Comparison of ENCODE assay signal across 8 cellular contexts in genomic region chr2:215002500-215002899, GRCh38.
DNase-seq lines count a peak whose midpoint lies in the region; ATAC-seq and TF ChIP-seq lines count a peak whose summit lies in the region.

No MANE protein-coding gene starts in this region.

- H3K27ac ChIP-seq in SK-N-SH (ENCODE audit: low read depth in 2 of 2, low read length in 1 of 2) (no peak overlapping the region), endodermal cell (ENCODE audit: low read depth, low read length) (no peak overlapping the region)

- no peaks in the 10 kb centered on the region for H3K4me1 Mint-ChIP-seq in endodermal cell
- H3K4me1 Mint-ChIP-seq in activated T-cell treated with anti-CD3 and anti-CD28 coated beads, Interleukin-2, amount 50 U/mL, for 24 hours (ENCODE audit: low read depth): no peaks in the 10 kb centered on the region

- no peaks in the 10 kb centered on the region for H3K27me3 ChIP-seq in SK-N-SH (ENCODE audit: insufficient read depth)
- no peaks in the 10 kb centered on the region for H3K27me3 ChIP-seq in endodermal cell (ENCODE audit: control insufficient read depth, insufficient read depth, low read length, poor library complexity, severe bottlenecking)

- H3K36me3 ChIP-seq in SK-N-SH (replicated peaks in 1 of 2; ENCODE audit: control insufficient read depth in 1 of 2, insufficient read depth in 2 of 2, low read length in 1 of 2) (no peaks in the 10 kb centered on the region), endodermal cell (ENCODE audit: control insufficient read depth, insufficient read depth, low read length) (no peaks in the 10 kb centered on the region)

- POLR2A ChIA-PET in SK-N-SH (lab: Yijun Ruan, JAX): no interaction called here

- no peaks in the 10 kb centered on the region for H3K9me3 ChIP-seq in SK-N-SH
- H3K9me3 ChIP-seq in endodermal cell (ENCODE audit: control insufficient read depth, low read length): no peaks in the 10 kb centered on the region

- H3K27ac Mint-ChIP-seq in endodermal cell: no peak overlapping the region
- H3K27ac Mint-ChIP-seq in activated T-cell treated with anti-CD3 and anti-CD28 coated beads, Interleukin-2, amount 50 U/mL, for 24 hours: no peak overlapping the region

- no peaks in the 10 kb centered on the region for H3F3A ChIP-seq in SK-N-SH (replicated peaks; ENCODE audit: insufficient read depth)

- TF ChIP-seq EP300 in SK-N-SH (IDR thresholded peaks at IDR 0.05; ENCODE audit: borderline replicate concordance in 1 of 2, low read depth in 1 of 2, low read length in 1 of 2): no peak

- TF ChIP-seq RAD21 in SK-N-SH (IDR thresholded peaks at IDR 0.05; ENCODE audit: low read length): peak; percentile 63

- ATAC-seq in SK-N-SH treated with all-trans-retinoic acid at 6 μM for 48 hours: no peak
- peak; percentile 81 for ATAC-seq in HG02884 (IDR thresholded peaks at IDR 0.05; ENCODE audit: unreplicated experiment)

- H3K79me2 ChIP-seq in SK-N-SH (ENCODE audit: insufficient read depth): no peaks in the 10 kb centered on the region

- H4K20me1 ChIP-seq in SK-N-SH (ENCODE audit: insufficient read depth): no peaks in the 10 kb centered on the region

- H3K9me2 ChIP-seq in SK-N-SH: no peaks in the 10 kb centered on the region; the same call in 1 of the 2 replicates

- peaks cover 0 to 3% of the 10 kb centered on the region in 2 experiments; a peak in 1 of 4 replicates for H3K4me1 ChIP-seq in SK-N-SH (ENCODE audit: control insufficient read depth in 1 of 2, insufficient read depth in 2 of 2, low read depth in 1 of 2, low read length in 1 of 2)
- H3K4me1 ChIP-seq in endodermal cell (ENCODE audit: control insufficient read depth, insufficient read depth, low read length): no peaks in the 10 kb centered on the region

- H3K27me3 Mint-ChIP-seq in endodermal cell (ENCODE audit: insufficient read depth): no peaks in the 10 kb centered on the region
- H3K27me3 Mint-ChIP-seq in activated T-cell treated with anti-CD3 and anti-CD28 coated beads, Interleukin-2, amount 50 U/mL, for 24 hours: no peaks in the 10 kb centered on the region

- H3K36me3 Mint-ChIP-seq in endodermal cell (ENCODE audit: low read depth): no peaks in the 10 kb centered on the region
- no peaks in the 10 kb centered on the region for H3K36me3 Mint-ChIP-seq in activated T-cell treated with anti-CD3 and anti-CD28 coated beads, Interleukin-2, amount 50 U/mL, for 24 hours (ENCODE audit: low read depth)

- H3K4me2 ChIP-seq in SK-N-SH: no peak overlapping the region

- peak; percentile 9 for DNase-seq in SK-N-SH
- DNase-seq in NCI-H69 (lab: John Stamatoyannopoulos, UW): peak; percentile 60
- no peak for DNase-seq in endodermal cell
- DNase-seq in non-pigmented ciliary epithelial cell (ENCODE audit: low read depth): peak; percentile 15
- DNase-seq in NCI-H2171 treated with DMSO at 0.1 percent for 48 hours (lab: John Stamatoyannopoulos, UW): no peak
- DNase-seq in activated T-cell treated with anti-CD3 and anti-CD28 coated beads, Interleukin-2, amount 50 U/mL, for 24 hours: no peak

- 48% methylated on average over 5 of the region's 5 CpGs for WGBS in SK-N-SH (ENCODE audit: low lambda C conversion rate)
- WGBS in endodermal cell (ENCODE audit: insufficient coverage in 1 of 2, insufficient read length in 1 of 2), 2 experiments: 0 to 46% methylated on average over 1 to 4 of the region's 5 CpGs

- H3K9ac ChIP-seq in SK-N-SH (no peak overlapping the region), endodermal cell (ENCODE audit: extremely low read depth, low read length, poor library complexity, severe bottlenecking) (no peak overlapping the region)

- no peaks in the 10 kb centered on the region for H3K9me3 Mint-ChIP-seq in endodermal cell
- H3K9me3 Mint-ChIP-seq in activated T-cell treated with anti-CD3 and anti-CD28 coated beads, Interleukin-2, amount 50 U/mL, for 24 hours: no peaks in the 10 kb centered on the region

- H3K4me3 ChIP-seq in SK-N-SH (ENCODE audit: low read depth in 2 of 2, low read length in 1 of 2): no peak overlapping the region; a peak in 1 of 4 replicates
- no peak overlapping the region for H3K4me3 ChIP-seq in endodermal cell (ENCODE audit: low read length)

- CTCF ChIA-PET in SK-N-SH (lab: Yijun Ruan, JAX): interaction anchor here (0.8 to 1.9 kb wide), 3 partner anchors 18 to 42 kb away, joined by 3 to 5 read pairs (median 3); no protein-coding TSS in a partner anchor

- TF ChIP-seq CTCF in SK-N-SH (IDR thresholded peaks at IDR 0.05) (peak; percentile 24; the same call in 1 of the 2 replicates), endodermal cell (conservative IDR thresholded peaks at IDR 0.05) (peak; percentile 83)

- H2AFZ ChIP-seq in SK-N-SH (ENCODE audit: low read depth): no peak overlapping the region

- no peak overlapping the region for H3K4me3 Mint-ChIP-seq in endodermal cell
- no peak overlapping the region for H3K4me3 Mint-ChIP-seq in activated T-cell treated with anti-CD3 and anti-CD28 coated beads, Interleukin-2, amount 50 U/mL, for 24 hours

TF ChIP-seq in SK-N-SH, 30 proteins besides CTCF, POLR2A, EP300 and RAD21:
- TF ChIP-seq TEAD4 (IDR thresholded peaks at IDR 0.05; ENCODE audit: borderline replicate concordance, insufficient read depth) (no peak), ZBTB33 (IDR thresholded peaks at IDR 0.05; ENCODE audit: borderline replicate concordance, low read depth) (no peak), NFIC (IDR thresholded peaks at IDR 0.05; ENCODE audit: borderline replicate concordance) (no peak), CHD2 (IDR thresholded peaks at IDR 0.05; ENCODE audit: low read length, partially characterized antibody) (no peak), RFX5 (IDR thresholded peaks at IDR 0.05; ENCODE audit: low read length) (no peak)

TF ChIP-seq in SK-N-SH treated with all-trans-retinoic acid at 6 μM for 48 hours, 23 proteins besides CTCF, POLR2A, EP300 and RAD21:
- TF ChIP-seq RARB (CRISPR knock-in tag; IDR thresholded peaks at IDR 0.05) (no peak), CSRNP3 (CRISPR knock-in tag; IDR thresholded peaks at IDR 0.05) (no peak), TSHZ2 (CRISPR knock-in tag; IDR thresholded peaks at IDR 0.05) (no peak)
TF ChIP-seq in SK-N-SH treated with all-trans-retinoic acid at 6 μM for 48 hours: peak in this region for 0.

Comparison
In these comparisons a context has a peak if more than half of its experiments do, and no peak if none do; other contexts are left out.
1. DNase-seq: peak in SK-N-SH (single experiment), NCI-H69 (single experiment) and non-pigmented ciliary epithelial cell (single experiment); none in endodermal cell (single experiment), NCI-H2171 treated with DMSO at 0.1 percent for 48 hours (single experiment) and activated T-cell treated with anti-CD3 and anti-CD28 coated beads, Interleukin-2, amount 50 U/mL, for 24 hours (single experiment).